Comparison of ENCODE assay signal across 22 cellular contexts in the genomic region with DNA sequence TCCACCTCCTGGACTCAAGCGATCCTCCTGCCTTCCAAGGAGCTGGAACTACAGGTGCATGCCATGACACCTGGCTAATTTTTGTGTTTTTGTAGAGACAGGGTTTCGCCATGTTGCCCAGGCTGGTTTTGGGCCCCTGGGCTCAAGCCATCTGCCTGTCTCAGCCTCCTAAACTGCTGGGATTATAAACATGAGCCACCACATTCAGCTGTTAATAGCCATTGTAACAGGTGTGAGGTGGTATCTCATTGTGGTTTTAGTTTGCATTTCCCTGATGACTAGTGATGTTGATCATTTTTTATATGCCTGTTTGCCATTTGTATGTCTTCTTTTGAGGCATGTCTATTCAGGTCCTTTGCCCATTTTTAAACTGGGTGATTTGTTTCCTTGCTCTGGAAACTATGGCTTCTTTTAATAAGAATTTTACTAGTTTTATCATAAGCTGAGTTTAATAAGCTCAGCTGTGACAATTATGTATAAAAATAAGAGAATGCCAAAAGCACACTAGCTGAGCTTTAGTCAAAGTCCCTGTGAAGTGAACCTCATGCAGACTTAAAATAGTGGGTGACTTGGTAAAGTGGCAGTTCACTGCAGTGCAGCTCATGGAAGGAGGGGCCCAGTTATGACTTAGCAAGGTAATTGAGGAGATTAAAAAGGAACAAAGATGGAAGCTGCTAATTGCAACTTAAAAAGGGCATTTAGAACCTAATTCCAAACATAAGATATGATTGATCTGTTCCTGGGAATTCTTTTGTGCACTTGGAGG.
DNase-seq lines count a peak whose midpoint lies in the region; ATAC-seq and TF ChIP-seq lines count a peak whose summit lies in the region.
"Had no signal": no experiment of that assay in that cellular context is flagged by ENCODE, and none has a peak within 500 bp of the region (broad histone marks: within the 10 kb centered on the region; RNA-seq: fewer than 3 reads in every experiment).

No MANE protein-coding gene starts in this region.

- POLR2A ChIA-PET in MCF 10A (lab: Yijun Ruan, JAX) (no interaction called here), PC-3 (lab: Charles Lee; ENCODE audit: unreplicated experiment) (no interaction called here)

- H3K4me1 ChIP-seq in mammary epithelial cell (ENCODE audit: insufficient read depth, low read length) (peaks cover 7% of the 10 kb centered on the region), PC-3 (ENCODE audit: insufficient read depth, low read length) (no peaks in the 10 kb centered on the region)
- H3K4me1 ChIP-seq: body of pancreas, parathyroid adenoma, sigmoid colon had no signal

- H3K27me3 ChIP-seq in mammary epithelial cell (ENCODE audit: insufficient read depth, low read length): no peaks in the 10 kb centered on the region
- H3K27me3 ChIP-seq in PC-3 (ENCODE audit: low read length): peaks cover 41% of the 10 kb centered on the region
- H3K27me3 ChIP-seq: body of pancreas, sigmoid colon had no signal

- H3K79me2 ChIP-seq in mammary epithelial cell (ENCODE audit: insufficient read depth, low read length) (no peaks in the 10 kb centered on the region), PC-3 (ENCODE audit: low read length) (no peaks in the 10 kb centered on the region)
- H3K79me2 ChIP-seq: parathyroid adenoma had no signal

- no peak overlapping the region for H3K27ac Mint-ChIP-seq in MCF 10A (ENCODE audit: low read depth, unreplicated experiment)
- H3K27ac Mint-ChIP-seq: activated CD8-positive, alpha-beta T cell treated with anti-CD3 and anti-CD28 coated beads for 36 hours; activated naive CD8-positive, alpha-beta T cell treated with anti-CD3 and anti-CD28 coated beads for 36 hours; CD8-positive, alpha-beta T cell; GM23338; WTC11 had no signal

- H3K9me2 ChIP-seq in PC-3 (replicated peaks; ENCODE audit: low read length): no peaks in the 10 kb centered on the region

- H3K4me3 ChIP-seq in mammary epithelial cell (replicated peaks in 1 of 3; ENCODE audit: insufficient read depth in 1 of 3, low read depth in 2 of 3, low read length in 3 of 3) (no peak overlapping the region), PC-3 (ENCODE audit: low read length) (no peak overlapping the region)
- H3K4me3 ChIP-seq: body of pancreas, GM23338, sigmoid colon had no signal

- no peaks in the 10 kb centered on the region for H3F3A ChIP-seq in PC-3 (ENCODE audit: low read length, unreplicated experiment)

- ATAC-seq in SK-N-SH treated with all-trans-retinoic acid at 6 μM for 48 hours: no peak
- ATAC-seq in PC-3: no peak
- ATAC-seq: activated CD8-positive, alpha-beta T cell treated with anti-CD3 and anti-CD28 coated beads for 36 hours; body of pancreas; CD8-positive, alpha-beta T cell; GM23338; WTC11 had no signal

- in situ Hi-C loops in mammary epithelial cell (cut with MboI; ENCODE audit: low sequenced_read_pairs in 2 of 2): no loop called here

- no peak overlapping the region for H3K4me3 Mint-ChIP-seq in MCF 10A (ENCODE audit: unreplicated experiment)
- H3K4me3 Mint-ChIP-seq: activated CD8-positive, alpha-beta T cell treated with anti-CD3 and anti-CD28 coated beads for 36 hours; activated naive CD8-positive, alpha-beta T cell treated with anti-CD3 and anti-CD28 coated beads for 36 hours; CD8-positive, alpha-beta T cell; GM23338; WTC11 had no signal

- H3K9ac ChIP-seq in mammary epithelial cell (ENCODE audit: insufficient read depth, low read length) (no peak overlapping the region), PC-3 (ENCODE audit: low read length) (no peak overlapping the region)
- H3K9ac ChIP-seq: parathyroid adenoma had no signal

- H4K20me1 ChIP-seq in mammary epithelial cell (ENCODE audit: insufficient read depth, low read length) (no peaks in the 10 kb centered on the region), PC-3 (ENCODE audit: low read length) (no peaks in the 10 kb centered on the region)

- H3K36me3 ChIP-seq in mammary epithelial cell (ENCODE audit: insufficient read depth, low read length) (no peaks in the 10 kb centered on the region), PC-3 (ENCODE audit: low read depth, low read length) (no peaks in the 10 kb centered on the region)
- H3K36me3 ChIP-seq: sigmoid colon had no signal

- intact Hi-C loops in mammary epithelial cell (cut with micrococcal nuclease) (loop anchor here (5.0 kb wide), 1 partner anchor 72 kb away; no protein-coding TSS in a partner anchor), MCF 10A (cut with micrococcal nuclease) (no loop called here), PC-3 (cut with micrococcal nuclease) (no loop called here)

- TSS peak; percentile 25 for BruUV-seq in mammary epithelial cell (replicated peaks; lab: Mats Ljungman, UMichigan)
- BruUV-seq in MCF 10A (replicated peaks; lab: Mats Ljungman, UMichigan): no TSS peak
- BruUV-seq in PC-3 (replicated peaks; lab: Mats Ljungman, UMichigan): no TSS peak

- H3K27ac ChIP-seq in mammary epithelial cell (ENCODE audit: insufficient read depth, low read depth, low read length) (no peak overlapping the region), PC-3 (ENCODE audit: low read length) (no peak overlapping the region)
- H3K27ac ChIP-seq: body of pancreas, parathyroid adenoma, sigmoid colon had no signal

- TF ChIP-seq CTCF in mammary epithelial cell (conservative IDR thresholded peaks at IDR 0.05 in 1 of 2, IDR thresholded peaks at IDR 0.05 in 1 of 2; ENCODE audit: extremely low read depth in 1 of 2, insufficient read depth in 1 of 2, low read depth in 1 of 2, low read length in 2 of 2): no peak
- no peak for TF ChIP-seq CTCF in MCF 10A (IDR thresholded peaks at IDR 0.05; ENCODE audit: unreplicated experiment)
- TF ChIP-seq CTCF in PC-3 (conservative IDR thresholded peaks at IDR 0.05; ENCODE audit: low read depth, low read length): no peak

- peak; percentile 56 for DNase-seq in mammary epithelial cell
- DNase-seq in MCF 10A (ENCODE audit: unreplicated experiment): no peak
- peak; percentile 89 for DNase-seq in NCI-H146 (lab: John Stamatoyannopoulos, UW)
- peak; percentile 11 for DNase-seq in RPMI8226
- no peak for DNase-seq in NCI-H1092 treated with DMSO at 0.1 percent for 48 hours (lab: John Stamatoyannopoulos, UW)
- DNase-seq in SW480 (ENCODE audit: low spot score): no peak
- DNase-seq in PC-3: no peak
- DNase-seq: activated CD8-positive, alpha-beta T cell treated with anti-CD3 and anti-CD28 coated beads for 36 hours; activated naive CD8-positive, alpha-beta T cell treated with anti-CD3 and anti-CD28 coated beads for 36 hours; activated T-cell treated with anti-CD3 and anti-CD28 coated beads, Interleukin-2, amount 50 U/mL, for 48 hours; body of pancreas; CD8-positive, alpha-beta T cell; KBM-7; NCI-H1436; Right ventricle myocardium superior; sigmoid colon; stimulated activated CD4-positive, alpha-beta T cell treated with anti-CD3 and anti-CD28 coated beads, Interleukin-1b, Interleukin-23, amount 100 ng/mL, for 48 hours; T-helper 2 cell had no signal

- no peaks in the 10 kb centered on the region for H3K9me3 ChIP-seq in mammary epithelial cell (replicated peaks; ENCODE audit: insufficient read depth, low read length)
- no peaks in the 10 kb centered on the region for H3K9me3 ChIP-seq in PC-3 (ENCODE audit: low read length)
- H3K9me3 ChIP-seq: body of pancreas, sigmoid colon had no signal

- H3K4me2 ChIP-seq in mammary epithelial cell (ENCODE audit: insufficient read depth, low read depth, low read length) (peak overlapping the region; percentile 37), PC-3 (ENCODE audit: low read length) (no peak overlapping the region)
- H3K4me2 ChIP-seq: GM23338 had no signal

- H3K36me3 Mint-ChIP-seq in MCF 10A (ENCODE audit: insufficient read depth, unreplicated experiment): no peaks in the 10 kb centered on the region
- H3K36me3 Mint-ChIP-seq: activated naive CD8-positive, alpha-beta T cell treated with anti-CD3 and anti-CD28 coated beads for 36 hours; CD8-positive, alpha-beta T cell; WTC11 had no signal

- H2AFZ ChIP-seq in mammary epithelial cell (ENCODE audit: low read depth, low read length) (no peak overlapping the region), PC-3 (ENCODE audit: low read length) (no peak overlapping the region)
- H2AFZ ChIP-seq: GM23338, parathyroid adenoma had no signal

- 90% methylated on average over 2 of the region's 2 CpGs for WGBS in mammary epithelial cell (ENCODE audit: low coverage, missing lambda C conversion rate)

- H3K27me3 Mint-ChIP-seq in MCF 10A (ENCODE audit: insufficient read depth, unreplicated experiment): no peaks in the 10 kb centered on the region
- H3K27me3 Mint-ChIP-seq: activated naive CD8-positive, alpha-beta T cell treated with anti-CD3 and anti-CD28 coated beads for 36 hours had no signal

- no peaks in the 10 kb centered on the region for H3K9me3 Mint-ChIP-seq in MCF 10A (ENCODE audit: unreplicated experiment)
- H3K9me3 Mint-ChIP-seq: activated CD8-positive, alpha-beta T cell treated with anti-CD3 and anti-CD28 coated beads for 36 hours; activated naive CD8-positive, alpha-beta T cell treated with anti-CD3 and anti-CD28 coated beads for 36 hours; CD8-positive, alpha-beta T cell; GM23338; WTC11 had no signal

- CTCF ChIA-PET in mammary epithelial cell (lab: Charles Lee; ENCODE audit: low non-redundant PET) (no interaction called here), MCF 10A (lab: Yijun Ruan, JAX) (no interaction called here), PC-3 (lab: Charles Lee) (no interaction called here)

- no peaks in the 10 kb centered on the region for H3K4me1 Mint-ChIP-seq in MCF 10A (ENCODE audit: insufficient read depth, unreplicated experiment)
- H3K4me1 Mint-ChIP-seq: activated naive CD8-positive, alpha-beta T cell treated with anti-CD3 and anti-CD28 coated beads for 36 hours had no signal

- dilution Hi-C loops in mammary epithelial cell (cut with HindIII; ENCODE audit: low sequenced_read_pairs): no loop called here

TF ChIP-seq in SK-N-SH treated with all-trans-retinoic acid at 6 μM for 48 hours, 23 proteins besides CTCF, POLR2A, EP300 and RAD21 (continues in another document):
- TF ChIP-seq TCF4 (CRISPR knock-in tag; IDR thresholded peaks at IDR 0.05; ENCODE audit: borderline replicate concordance) (no peak), GLIS3 (CRISPR knock-in tag; IDR thresholded peaks at IDR 0.05) (no peak), CSDC2 (CRISPR knock-in tag; IDR thresholded peaks at IDR 0.05) (no peak), OSR1 (CRISPR knock-in tag; IDR thresholded peaks at IDR 0.05) (no peak)
- TF ChIP-seq, protein P1, sequence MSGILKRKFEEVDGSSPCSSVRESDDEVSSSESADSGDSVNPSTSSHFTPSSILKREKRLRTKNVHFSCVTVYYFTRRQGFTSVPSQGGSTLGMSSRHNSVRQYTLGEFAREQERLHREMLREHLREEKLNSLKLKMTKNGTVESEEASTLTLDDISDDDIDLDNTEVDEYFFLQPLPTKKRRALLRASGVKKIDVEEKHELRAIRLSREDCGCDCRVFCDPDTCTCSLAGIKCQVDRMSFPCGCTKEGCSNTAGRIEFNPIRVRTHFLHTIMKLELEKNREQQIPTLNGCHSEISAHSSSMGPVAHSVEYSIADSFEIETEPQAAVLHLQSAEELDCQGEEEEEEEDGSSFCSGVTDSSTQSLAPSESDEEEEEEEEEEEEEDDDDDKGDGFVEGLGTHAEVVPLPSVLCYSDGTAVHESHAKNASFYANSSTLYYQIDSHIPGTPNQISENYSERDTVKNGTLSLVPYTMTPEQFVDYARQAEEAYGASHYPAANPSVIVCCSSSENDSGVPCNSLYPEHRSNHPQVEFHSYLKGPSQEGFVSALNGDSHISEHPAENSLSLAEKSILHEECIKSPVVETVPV (CRISPR knock-in tag; IDR thresholded peaks at IDR 0.05): no peak

Comparison
In these comparisons a context has a peak if more than half of its experiments do, and no peak if none do; other contexts are left out.
1. DNase-seq: peak in mammary epithelial cell (single experiment), NCI-H146 (single experiment) and RPMI8226 (single experiment); none in MCF 10A (single experiment), NCI-H1092 treated with DMSO at 0.1 percent for 48 hours (single experiment), SW480 (single experiment) and PC-3 (single experiment).